8 cellular contexts compared by ENCODE assay signal in genomic region chr2:179861777-179862117, GRCh38. TPM values are rescaled to one million over a fixed set of nuclear protein-coding genes. Genes with fewer than 3 reads are reported as not detected.
DNase-seq lines count a peak whose midpoint lies in the region; ATAC-seq and TF ChIP-seq lines count a peak whose summit lies in the region.

No MANE protein-coding gene starts in this region.

- peak overlapping the region; percentile 97 for H3K4me2 ChIP-seq in mammary epithelial cell (ENCODE audit: insufficient read depth, low read depth, low read length)

- H3K36me3 Mint-ChIP-seq in mesothelial cell of epicardium: no peaks in the 10 kb centered on the region

- H3K36me3 ChIP-seq in mammary epithelial cell (ENCODE audit: insufficient read depth, low read length): no peaks in the 10 kb centered on the region

- DNase-seq in mammary epithelial cell: peak; percentile 2
- peak in 1 of 2 experiments; percentile 47 for DNase-seq in mesothelial cell of epicardium (ENCODE audit: low spot score in 2 of 2, unreplicated experiment in 2 of 2)
- DNase-seq in hepatic stellate cell (ENCODE audit: low spot score): no peak
- no peak for DNase-seq in OCI-M2 (lab: John Stamatoyannopoulos, UW; ENCODE audit: unreplicated experiment)
- no peak for DNase-seq in NK-92 (lab: John Stamatoyannopoulos, UW; ENCODE audit: unreplicated experiment)

- WGBS in mammary epithelial cell (ENCODE audit: low coverage, missing lambda C conversion rate): 1% methylated on average over 16 of the region's 16 CpGs

- H3K9me3 ChIP-seq in mammary epithelial cell (replicated peaks; ENCODE audit: insufficient read depth, low read length): no peaks in the 10 kb centered on the region

- dilution Hi-C loops in mammary epithelial cell (cut with HindIII; ENCODE audit: low sequenced_read_pairs): no loop called here

- no peak overlapping the region for H3K27ac ChIP-seq in mammary epithelial cell (ENCODE audit: insufficient read depth, low read depth, low read length)

- H3K4me1 ChIP-seq in mammary epithelial cell (ENCODE audit: insufficient read depth, low read length): peaks cover 16% of the 10 kb centered on the region

- H3K4me1 Mint-ChIP-seq in mesothelial cell of epicardium: peaks cover 14% of the 10 kb centered on the region

- no peak overlapping the region for H3K27ac Mint-ChIP-seq in mesothelial cell of epicardium

- peak overlapping the region; percentile 17 to 48 (median 36) for H3K4me3 ChIP-seq in mammary epithelial cell (replicated peaks in 1 of 3; ENCODE audit: insufficient read depth in 1 of 3, low read depth in 2 of 3, low read length in 3 of 3)

- H4K20me1 ChIP-seq in mammary epithelial cell (ENCODE audit: insufficient read depth, low read length): no peaks in the 10 kb centered on the region

- H3K9me3 Mint-ChIP-seq in mesothelial cell of epicardium: no peaks in the 10 kb centered on the region

- TF ChIP-seq CTCF in mammary epithelial cell (conservative IDR thresholded peaks at IDR 0.05 in 1 of 2, IDR thresholded peaks at IDR 0.05 in 1 of 2; ENCODE audit: extremely low read depth in 1 of 2, insufficient read depth in 1 of 2, low read depth in 1 of 2, low read length in 2 of 2) (no peak), mesothelial cell of epicardium (IDR thresholded peaks at IDR 0.05; ENCODE audit: unreplicated experiment) (no peak)

- in situ Hi-C loops in mammary epithelial cell (cut with MboI; ENCODE audit: low sequenced_read_pairs in 2 of 2): no loop called here

- CTCF ChIA-PET in mammary epithelial cell (lab: Charles Lee; ENCODE audit: low non-redundant PET): no interaction called here

- H3K27me3 Mint-ChIP-seq in mesothelial cell of epicardium (ENCODE audit: low read depth): peaks cover 91% of the 10 kb centered on the region

- intact Hi-C loops in mammary epithelial cell (cut with micrococcal nuclease): no loop called here

- no peak overlapping the region for H3K9ac ChIP-seq in mammary epithelial cell (ENCODE audit: insufficient read depth, low read length)

- peak overlapping the region; percentile 68 for H3K4me3 Mint-ChIP-seq in mesothelial cell of epicardium

- peak; percentile 19 for ATAC-seq in GM19372 (IDR thresholded peaks at IDR 0.05; ENCODE audit: low read depth, unreplicated experiment)
- ATAC-seq in HG03442 (IDR thresholded peaks at IDR 0.05; ENCODE audit: unreplicated experiment): peak; percentile 18
- no peak for ATAC-seq in activated CD4-positive, CD25-positive, alpha-beta regulatory T cell treated with anti-CD3 and anti-CD28 coated beads, Interleukin-2, amount 50 U/mL, for 24 hours

- no peaks in the 10 kb centered on the region for H3K79me2 ChIP-seq in mammary epithelial cell (ENCODE audit: insufficient read depth, low read length)

- BruUV-seq in mammary epithelial cell (replicated peaks; lab: Mats Ljungman, UMichigan): no TSS peak

- H3K27me3 ChIP-seq in mammary epithelial cell (ENCODE audit: insufficient read depth, low read length): peaks cover 41% of the 10 kb centered on the region

- H2AFZ ChIP-seq in mammary epithelial cell (ENCODE audit: low read depth, low read length): peak overlapping the region; percentile 75

RNA-seq across cellular contexts. Expression of gene ZNF385B, which starts 0.3 kb away (rescaled TPM):
- total RNA-seq in mammary epithelial cell: 1 to 10 TPM in 1 of 2 donors, not detected in 1; 1.2 TPM
- not detected for polyA plus RNA-seq in mammary epithelial cell
- not detected for polyA minus RNA-seq in mammary epithelial cell
- total RNA-seq in mesothelial cell of epicardium: 0.11 to 0.20 TPM in 2 of 3 replicates, not detected in the other

Comparison
In these comparisons a context has a peak if more than half of its experiments do, and no peak if none do; other contexts are left out.
1. ATAC-seq: peak in GM19372 (single experiment) and HG03442 (single experiment); none in activated CD4-positive, CD25-positive, alpha-beta regulatory T cell treated with anti-CD3 and anti-CD28 coated beads, Interleukin-2, amount 50 U/mL, for 24 hours (0 of 2).